8 cellular contexts compared by ENCODE assay signal in genomic region chr11:64876835-64877341, GRCh38. TPM values are rescaled to one million over a fixed set of nuclear protein-coding genes. Genes with fewer than 3 reads are reported as not detected.
A peak's percentile ranks its signal among the peaks of the same experiment; 100 is the strongest.
DNase-seq lines count a peak whose midpoint lies in the region; ATAC-seq and TF ChIP-seq lines count a peak whose summit lies in the region.

No MANE protein-coding gene starts in this region.

- no peaks in the 10 kb centered on the region for H3K9me3 ChIP-seq in hepatocyte (ENCODE audit: low read depth)

- DNase-seq in activated CD4-positive, alpha-beta T cell treated with anti-CD3 and anti-CD28 coated beads for 36 hours, result no peak
- no peak for DNase-seq in activated CD4-positive, alpha-beta T cell treated with anti-CD3 and anti-CD28 coated beads, Interleukin-2, amount 50 U/mL, for 48 hours
- DNase-seq in activated CD8-positive, alpha-beta T cell treated with anti-CD3 and anti-CD28 coated beads, Interleukin-2, amount 10 ng/mL, durations not matched to agents 7 days and 5 days, result no peak
- DNase-seq in hepatocyte (ENCODE audit: low spot score), result peak; percentile 65
- no peak for DNase-seq in omental fat pad (ENCODE audit: low spot score)
- DNase-seq in NCI-H748 (lab: John Stamatoyannopoulos, UW; ENCODE audit: unreplicated experiment), result no peak

- ATAC-seq in activated CD4-positive, alpha-beta T cell treated with anti-CD3 and anti-CD28 coated beads for 36 hours, result no peak
- ATAC-seq in activated CD8-positive, alpha-beta T cell treated with anti-CD3 and anti-CD28 coated beads, Interleukin-2, amount 10 ng/mL, durations not matched to agents 7 days and 5 days, result no peak
- ATAC-seq in omental fat pad (ENCODE audit: low FRiP score), result no peak
- no peak for ATAC-seq in HG03045 (IDR thresholded peaks at IDR 0.05; ENCODE audit: unreplicated experiment)

- peaks cover 22% of the 10 kb centered on the region for H4K20me1 ChIP-seq in hepatocyte (ENCODE audit: insufficient read depth, poor library complexity, severe bottlenecking)

- peaks cover 42% of the 10 kb centered on the region for H3K36me3 Mint-ChIP-seq in activated CD4-positive, alpha-beta T cell treated with anti-CD3 and anti-CD28 coated beads for 36 hours (ENCODE audit: low read depth)
- peaks cover 53% of the 10 kb centered on the region for H3K36me3 Mint-ChIP-seq in activated CD8-positive, alpha-beta T cell treated with anti-CD3 and anti-CD28 coated beads, Interleukin-2, amount 10 ng/mL, durations not matched to agents 7 days and 5 days (ENCODE audit: low read depth)

- WGBS in hepatocyte (ENCODE audit: low lambda C conversion rate, missing lambda C conversion rate), result 13% methylated on average over 14 of the region's 14 CpGs

- TF ChIP-seq CTCF in hepatocyte (IDR thresholded peaks at IDR 0.05; ENCODE audit: poor library complexity) (no peak), omental fat pad (IDR thresholded peaks at IDR 0.05) (no peak)

- H3K4me1 Mint-ChIP-seq in activated CD4-positive, alpha-beta T cell treated with anti-CD3 and anti-CD28 coated beads for 36 hours, result peaks cover 72% of the 10 kb centered on the region
- peaks cover 64% of the 10 kb centered on the region for H3K4me1 Mint-ChIP-seq in activated CD8-positive, alpha-beta T cell treated with anti-CD3 and anti-CD28 coated beads, Interleukin-2, amount 10 ng/mL, durations not matched to agents 7 days and 5 days (ENCODE audit: low read depth)

- no peaks in the 10 kb centered on the region for H3K9me2 ChIP-seq in hepatocyte (replicated peaks; ENCODE audit: insufficient read depth)

- peak overlapping the region; percentile 84 for H3K27ac Mint-ChIP-seq in activated CD4-positive, alpha-beta T cell treated with anti-CD3 and anti-CD28 coated beads for 36 hours
- peak overlapping the region; percentile 84 for H3K27ac Mint-ChIP-seq in activated CD8-positive, alpha-beta T cell treated with anti-CD3 and anti-CD28 coated beads, Interleukin-2, amount 10 ng/mL, durations not matched to agents 7 days and 5 days

- H3K4me3 ChIP-seq in hepatocyte, result peak overlapping the region; percentile 79
- H3K4me3 ChIP-seq in skin epidermis, result peak overlapping the region; percentile 52 to 98 (median 88)

- peaks cover 39% of the 10 kb centered on the region for H3K4me1 ChIP-seq in hepatocyte (ENCODE audit: insufficient read depth)

- H3K4me2 ChIP-seq in hepatocyte, result peak overlapping the region; percentile 94

- H2AFZ ChIP-seq in hepatocyte, result no peak overlapping the region

- H3K36me3 ChIP-seq in hepatocyte (replicated peaks; ENCODE audit: insufficient read depth, low read depth), result no peaks in the 10 kb centered on the region

- H3K27me3 ChIP-seq in hepatocyte, result no peaks in the 10 kb centered on the region

- intact Hi-C loops in activated CD4-positive, alpha-beta T cell treated with anti-CD3 and anti-CD28 coated beads for 36 hours (cut with DNase I, micrococcal nuclease), result loop anchor here (5.0 kb wide), 3 partner anchors 100 to 695 kb away; partner anchors contain the start of genes FAM89B (in 1 of the 2), SF1 (in 1 of the 2) and ZNRD2 (in 1 of the 2)

- peak overlapping the region; percentile 92 for H3K4me3 Mint-ChIP-seq in activated CD4-positive, alpha-beta T cell treated with anti-CD3 and anti-CD28 coated beads for 36 hours
- H3K4me3 Mint-ChIP-seq in activated CD8-positive, alpha-beta T cell treated with anti-CD3 and anti-CD28 coated beads, Interleukin-2, amount 10 ng/mL, durations not matched to agents 7 days and 5 days, result peak overlapping the region; percentile 98

- POLR2A ChIA-PET in activated CD4-positive, alpha-beta T cell treated with anti-CD3 and anti-CD28 coated beads for 36 hours (lab: Charles Lee), result interaction anchor here (0.7 to 8.8 kb wide), 6 partner anchors 9 to 245 kb away, joined by 3 to 128 read pairs (median 8); partner anchors contain the start of genes FAU and MRPL49
- POLR2A ChIA-PET in activated CD8-positive, alpha-beta T cell treated with anti-CD3 and anti-CD28 coated beads, Interleukin-2, amount 10 ng/mL, durations not matched to agents 7 days and 5 days (lab: Charles Lee), result interaction anchor here (0.6 to 14.9 kb wide), 7 partner anchors 10 to 620 kb away, joined by 3 to 469 read pairs (median 3); partner anchors contain the start of genes CDC42BPG and ZNHIT2

- CTCF ChIA-PET in activated CD4-positive, alpha-beta T cell treated with anti-CD3 and anti-CD28 coated beads for 36 hours (lab: Charles Lee), result interaction anchor here (0.9 to 11.0 kb wide), 6 partner anchors 9 to 28 kb away, joined by 3 to 139 read pairs (median 19); no protein-coding TSS in a partner anchor
- CTCF ChIA-PET in activated CD8-positive, alpha-beta T cell treated with anti-CD3 and anti-CD28 coated beads, Interleukin-2, amount 10 ng/mL, durations not matched to agents 7 days and 5 days (lab: Charles Lee), result interaction anchor here (1.5 to 15.0 kb wide), 6 partner anchors 8 to 137 kb away, joined by 3 to 306 read pairs (median 75); partner anchors contain the start of genes ARL2 and CDC42BPG

- H3K79me2 ChIP-seq in hepatocyte, result peaks cover 66% of the 10 kb centered on the region

- H3K9me3 Mint-ChIP-seq in activated CD4-positive, alpha-beta T cell treated with anti-CD3 and anti-CD28 coated beads for 36 hours (ENCODE audit: low read depth), result no peaks in the 10 kb centered on the region
- H3K9me3 Mint-ChIP-seq in activated CD8-positive, alpha-beta T cell treated with anti-CD3 and anti-CD28 coated beads, Interleukin-2, amount 10 ng/mL, durations not matched to agents 7 days and 5 days (ENCODE audit: insufficient read depth), result no peaks in the 10 kb centered on the region

- H3K27me3 Mint-ChIP-seq in activated CD4-positive, alpha-beta T cell treated with anti-CD3 and anti-CD28 coated beads for 36 hours, result no peaks in the 10 kb centered on the region
- no peaks in the 10 kb centered on the region for H3K27me3 Mint-ChIP-seq in activated CD8-positive, alpha-beta T cell treated with anti-CD3 and anti-CD28 coated beads, Interleukin-2, amount 10 ng/mL, durations not matched to agents 7 days and 5 days (ENCODE audit: low read depth)

- peak overlapping the region; percentile 83 for H3K27ac ChIP-seq in hepatocyte
- peak overlapping the region; percentile 52 to 96 (median 88) for H3K27ac ChIP-seq in skin epidermis

RNA-seq across cellular contexts. Expression of gene EHD1, which starts 1.5 kb away (rescaled TPM):
- total RNA-seq in activated CD4-positive, alpha-beta T cell treated with anti-CD3 and anti-CD28 coated beads for 36 hours, result 10 to 100 TPM; 71.0 to 73.6 TPM
- 100 to 1,000 TPM; 145 to 150 TPM for total RNA-seq in activated CD8-positive, alpha-beta T cell treated with anti-CD3 and anti-CD28 coated beads, Interleukin-2, amount 10 ng/mL, durations not matched to agents 7 days and 5 days
- total RNA-seq in hepatocyte (44.8 and 52.4 TPM in 2 replicates), omental fat pad (100 to 1,000 TPM in 2 of 4 donors, 10 to 100 TPM in 2; 66.4 to 226 (median 94.8) TPM)
- 66.6 and 69.5 TPM in 2 replicates for polyA plus RNA-seq in hepatocyte

RNA-seq across cellular contexts. Expression of gene CDC42BPG, which starts 32.4 kb away (rescaled TPM):
- under 1 TPM; 0.28 to 0.39 TPM for total RNA-seq in activated CD4-positive, alpha-beta T cell treated with anti-CD3 and anti-CD28 coated beads for 36 hours
- total RNA-seq in activated CD8-positive, alpha-beta T cell treated with anti-CD3 and anti-CD28 coated beads, Interleukin-2, amount 10 ng/mL, durations not matched to agents 7 days and 5 days, result 1 to 10 TPM in 1 of 2 experiments, under 1 TPM in 1; 0.61 to 1.2 TPM
- total RNA-seq in hepatocyte (6.5 and 8.4 TPM in 2 replicates), omental fat pad (under 1 TPM; 0.19 to 0.48 (median 0.42) TPM)
- polyA plus RNA-seq in hepatocyte, result 3.1 and 5.5 TPM in 2 replicates

RNA-seq across cellular contexts. Expression of gene ATG2A, which starts 40.1 kb away (rescaled TPM):
- total RNA-seq in activated CD4-positive, alpha-beta T cell treated with anti-CD3 and anti-CD28 coated beads for 36 hours, result 10 to 100 TPM; 15.8 to 16.7 TPM
- 10 to 100 TPM; 20.6 to 23.1 TPM for total RNA-seq in activated CD8-positive, alpha-beta T cell treated with anti-CD3 and anti-CD28 coated beads, Interleukin-2, amount 10 ng/mL, durations not matched to agents 7 days and 5 days
- total RNA-seq in hepatocyte (16.4 and 18.1 TPM in 2 replicates), omental fat pad (10 to 100 TPM; 20.3 to 34.8 (median 22.2) TPM)
- 11.7 and 17.0 TPM in 2 replicates for polyA plus RNA-seq in hepatocyte

RNA-seq across cellular contexts. Expression of gene PPP2R5B, which starts 47.6 kb away (rescaled TPM):
- total RNA-seq in activated CD4-positive, alpha-beta T cell treated with anti-CD3 and anti-CD28 coated beads for 36 hours, result 10 to 100 TPM; 13.2 to 13.5 TPM
- 10 to 100 TPM; 13.7 to 14.0 TPM for total RNA-seq in activated CD8-positive, alpha-beta T cell treated with anti-CD3 and anti-CD28 coated beads, Interleukin-2, amount 10 ng/mL, durations not matched to agents 7 days and 5 days
- total RNA-seq in hepatocyte (15.8 and 16.9 TPM in 2 replicates), omental fat pad (10 to 100 TPM in 3 of 4 donors, 1 to 10 TPM in 1; 7.8 to 20.3 (median 12.4) TPM)
- 16.2 and 19.5 TPM in 2 replicates for polyA plus RNA-seq in hepatocyte

RNA-seq across cellular contexts. Expression of gene GPHA2, which starts 58.8 kb away (rescaled TPM):
- under 1 TPM in 1 of 2 experiments, not detected in 1; 0.34 TPM for total RNA-seq in activated CD4-positive, alpha-beta T cell treated with anti-CD3 and anti-CD28 coated beads for 36 hours
- total RNA-seq in activated CD8-positive, alpha-beta T cell treated with anti-CD3 and anti-CD28 coated beads, Interleukin-2, amount 10 ng/mL, durations not matched to agents 7 days and 5 days, result not detected
- total RNA-seq in hepatocyte (2.0 TPM in 1 of 2 replicates, not detected in the other), omental fat pad (not detected)
- polyA plus RNA-seq in hepatocyte, result not detected in 2 replicates
